In the genomic region with DNA sequence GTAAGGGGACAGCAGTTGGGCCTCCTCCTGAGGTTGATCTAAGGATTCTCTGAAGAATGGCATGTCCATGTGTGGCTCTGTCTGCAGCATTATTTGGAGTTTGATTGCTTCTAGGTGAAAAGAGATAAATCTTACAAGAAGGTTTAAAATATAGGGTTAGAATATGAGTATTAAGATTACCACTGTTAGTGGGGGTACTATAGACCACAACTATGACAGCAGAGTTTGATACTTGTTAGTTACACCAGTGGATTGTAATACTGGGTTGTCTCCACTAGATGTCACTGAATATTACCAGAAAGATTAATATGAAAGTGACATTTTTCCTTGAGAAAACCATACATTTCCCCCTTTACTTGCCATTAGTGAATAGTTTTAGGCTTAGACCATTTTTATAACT, we compare ENCODE assay signal across 12 cellular contexts. TPM values are rescaled to one million over a fixed set of nuclear protein-coding genes. Genes with fewer than 3 reads are reported as not detected.
DNase-seq lines count a peak whose midpoint lies in the region; ATAC-seq and TF ChIP-seq lines count a peak whose summit lies in the region.
"Had no signal": no experiment of that assay in that cellular context is flagged by ENCODE, and none has a peak within 500 bp of the region (broad histone marks: within the 10 kb centered on the region; RNA-seq: fewer than 3 reads in every experiment).

No MANE protein-coding gene starts in this region.

- no peak overlapping the region for H3K4me3 ChIP-seq in AG09309 (ENCODE audit: control insufficient read depth, low read depth, low read length)
- H3K4me3 ChIP-seq in H7 (ENCODE audit: insufficient read depth, low read depth, low read length), result no peak overlapping the region
- H3K4me3 ChIP-seq: left lung had no signal

- TF ChIP-seq CTCF in AG09309 (IDR thresholded peaks at IDR 0.05; ENCODE audit: control insufficient read depth, insufficient read depth, low read depth, low read length, missing control alignments), result peak; percentile 7
- 0 out of 2 replicates have a peak, but pooled peaks have one; percentile 21 for TF ChIP-seq CTCF in GM12874 (IDR thresholded peaks at IDR 0.05; ENCODE audit: insufficient read depth, low read depth, low read length)

- ATAC-seq in GM18517 (IDR thresholded peaks at IDR 0.05; ENCODE audit: unreplicated experiment), result no peak
- ATAC-seq in GM21390 (IDR thresholded peaks at IDR 0.05; ENCODE audit: unreplicated experiment), result no peak
- ATAC-seq: effector memory CD8-positive, alpha-beta T cell; left lung had no signal

- no peaks in the 10 kb centered on the region for H3K36me3 ChIP-seq in H7 (replicated peaks; ENCODE audit: control insufficient read depth, insufficient read depth, low read length)
- H3K36me3 ChIP-seq: left lung had no signal

- no peak for DNase-seq in AG09309 (ENCODE audit: low read depth)
- DNase-seq in OCI-M1 (lab: John Stamatoyannopoulos, UW), result peak; percentile 81
- peak; percentile 24 for DNase-seq in germinal center (ENCODE audit: low spot score)
- DNase-seq in Ammon's horn (ENCODE audit: low spot score), result no peak
- DNase-seq in H7, result no peak
- DNase-seq: effector memory CD8-positive, alpha-beta T cell; left lung; NCI-H2029 treated with DMSO at 0.1 percent for 48 hours had no signal

- H3K27me3 ChIP-seq in H7 (ENCODE audit: control insufficient read depth, insufficient read depth, low read length), result peaks cover 56% of the 10 kb centered on the region

RNA-seq across cellular contexts. Expression of a gene that starts 47.9 kb away (rescaled TPM):
- 2.9 and 3.7 TPM in 2 replicates for total RNA-seq in H7 (2014; rRNA removed; shearing (Covaris generic))

RNA-seq across cellular contexts. Expression of a gene that starts 59.4 kb away (rescaled TPM):
- 0.15 and 0.31 TPM in 2 replicates for total RNA-seq in H7 (2014; rRNA removed; shearing (Covaris generic))
- total RNA-seq: left lung, skeletal muscle tissue had no signal

Comparison
In these comparisons a context has a peak if more than half of its experiments do, and no peak if none do; other contexts are left out.
1. DNase-seq: peak in OCI-M1 (single experiment) and germinal center (single experiment); none in AG09309 (single experiment), Ammon's horn (single experiment) and H7 (single experiment).